1 cellular context compared by ENCODE assay signal in the genomic region with DNA sequence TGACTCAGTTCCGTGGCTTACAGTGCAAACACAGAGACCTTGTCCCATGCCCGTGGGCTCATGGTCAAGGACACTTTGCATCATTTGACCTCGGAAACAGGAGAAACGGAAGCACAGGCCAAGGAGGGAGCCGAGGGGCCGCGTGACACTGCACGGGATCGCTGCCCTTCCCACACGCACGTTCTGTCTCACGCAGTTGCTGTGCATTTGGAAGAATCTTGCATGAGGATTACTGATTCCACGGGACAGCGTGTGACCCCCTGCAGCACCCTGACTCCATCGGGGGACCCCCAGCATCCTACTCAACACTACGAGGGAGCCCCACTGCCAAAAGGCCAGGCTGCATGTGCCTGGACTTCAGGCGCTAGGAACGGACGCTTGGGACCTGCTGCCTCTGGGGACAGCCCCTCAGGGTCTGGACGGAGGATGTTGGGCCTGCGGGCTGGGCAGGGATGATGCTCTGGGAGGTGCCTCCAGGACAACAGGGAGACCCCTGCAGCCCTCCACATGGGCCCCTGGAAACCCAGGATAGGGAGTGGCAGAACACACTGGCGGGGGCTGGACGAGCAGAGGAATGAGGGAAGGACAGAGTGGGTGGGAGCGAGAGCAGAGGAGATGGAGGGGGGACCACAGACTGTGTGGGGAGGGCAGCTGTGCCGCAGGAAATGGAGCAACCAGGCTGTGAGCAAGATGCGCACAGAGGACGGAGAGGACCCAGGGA.
A peak's percentile ranks its signal among the peaks of the same experiment; 100 is the strongest.
TF ChIP-seq lines count a peak whose summit lies in the region.

No MANE protein-coding gene starts in this region.

TF ChIP-seq in HepG2, 621 proteins besides CTCF, POLR2A, EP300 and RAD21 (continued from another document and continues in another):
- TF ChIP-seq, protein P1, sequence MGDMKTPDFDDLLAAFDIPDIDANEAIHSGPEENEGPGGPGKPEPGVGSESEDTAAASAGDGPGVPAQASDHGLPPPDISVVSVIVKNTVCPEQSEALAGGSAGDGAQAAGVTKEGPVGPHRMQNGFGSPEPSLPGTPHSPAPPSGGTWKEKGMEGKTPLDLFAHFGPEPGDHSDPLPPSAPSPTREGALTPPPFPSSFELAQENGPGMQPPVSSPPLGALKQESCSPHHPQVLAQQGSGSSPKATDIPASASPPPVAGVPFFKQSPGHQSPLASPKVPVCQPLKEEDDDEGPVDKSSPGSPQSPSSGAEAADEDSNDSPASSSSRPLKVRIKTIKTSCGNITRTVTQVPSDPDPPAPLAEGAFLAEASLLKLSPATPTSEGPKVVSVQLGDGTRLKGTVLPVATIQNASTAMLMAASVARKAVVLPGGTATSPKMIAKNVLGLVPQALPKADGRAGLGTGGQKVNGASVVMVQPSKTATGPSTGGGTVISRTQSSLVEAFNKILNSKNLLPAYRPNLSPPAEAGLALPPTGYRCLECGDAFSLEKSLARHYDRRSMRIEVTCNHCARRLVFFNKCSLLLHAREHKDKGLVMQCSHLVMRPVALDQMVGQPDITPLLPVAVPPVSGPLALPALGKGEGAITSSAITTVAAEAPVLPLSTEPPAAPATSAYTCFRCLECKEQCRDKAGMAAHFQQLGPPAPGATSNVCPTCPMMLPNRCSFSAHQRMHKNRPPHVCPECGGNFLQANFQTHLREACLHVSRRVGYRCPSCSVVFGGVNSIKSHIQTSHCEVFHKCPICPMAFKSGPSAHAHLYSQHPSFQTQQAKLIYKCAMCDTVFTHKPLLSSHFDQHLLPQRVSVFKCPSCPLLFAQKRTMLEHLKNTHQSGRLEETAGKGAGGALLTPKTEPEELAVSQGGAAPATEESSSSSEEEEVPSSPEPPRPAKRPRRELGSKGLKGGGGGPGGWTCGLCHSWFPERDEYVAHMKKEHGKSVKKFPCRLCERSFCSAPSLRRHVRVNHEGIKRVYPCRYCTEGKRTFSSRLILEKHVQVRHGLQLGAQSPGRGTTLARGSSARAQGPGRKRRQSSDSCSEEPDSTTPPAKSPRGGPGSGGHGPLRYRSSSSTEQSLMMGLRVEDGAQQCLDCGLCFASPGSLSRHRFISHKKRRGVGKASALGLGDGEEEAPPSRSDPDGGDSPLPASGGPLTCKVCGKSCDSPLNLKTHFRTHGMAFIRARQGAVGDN (CRISPR knock-in tag; IDR thresholded peaks at IDR 0.05), result peak; percentile 91
- TF ChIP-seq, protein P2, sequence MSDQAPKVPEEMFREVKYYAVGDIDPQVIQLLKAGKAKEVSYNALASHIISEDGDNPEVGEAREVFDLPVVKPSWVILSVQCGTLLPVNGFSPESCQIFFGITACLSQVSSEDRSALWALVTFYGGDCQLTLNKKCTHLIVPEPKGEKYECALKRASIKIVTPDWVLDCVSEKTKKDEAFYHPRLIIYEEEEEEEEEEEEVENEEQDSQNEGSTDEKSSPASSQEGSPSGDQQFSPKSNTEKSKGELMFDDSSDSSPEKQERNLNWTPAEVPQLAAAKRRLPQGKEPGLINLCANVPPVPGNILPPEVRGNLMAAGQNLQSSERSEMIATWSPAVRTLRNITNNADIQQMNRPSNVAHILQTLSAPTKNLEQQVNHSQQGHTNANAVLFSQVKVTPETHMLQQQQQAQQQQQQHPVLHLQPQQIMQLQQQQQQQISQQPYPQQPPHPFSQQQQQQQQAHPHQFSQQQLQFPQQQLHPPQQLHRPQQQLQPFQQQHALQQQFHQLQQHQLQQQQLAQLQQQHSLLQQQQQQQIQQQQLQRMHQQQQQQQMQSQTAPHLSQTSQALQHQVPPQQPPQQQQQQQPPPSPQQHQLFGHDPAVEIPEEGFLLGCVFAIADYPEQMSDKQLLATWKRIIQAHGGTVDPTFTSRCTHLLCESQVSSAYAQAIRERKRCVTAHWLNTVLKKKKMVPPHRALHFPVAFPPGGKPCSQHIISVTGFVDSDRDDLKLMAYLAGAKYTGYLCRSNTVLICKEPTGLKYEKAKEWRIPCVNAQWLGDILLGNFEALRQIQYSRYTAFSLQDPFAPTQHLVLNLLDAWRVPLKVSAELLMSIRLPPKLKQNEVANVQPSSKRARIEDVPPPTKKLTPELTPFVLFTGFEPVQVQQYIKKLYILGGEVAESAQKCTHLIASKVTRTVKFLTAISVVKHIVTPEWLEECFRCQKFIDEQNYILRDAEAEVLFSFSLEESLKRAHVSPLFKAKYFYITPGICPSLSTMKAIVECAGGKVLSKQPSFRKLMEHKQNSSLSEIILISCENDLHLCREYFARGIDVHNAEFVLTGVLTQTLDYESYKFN (CRISPR knock-in tag; conservative IDR thresholded peaks at IDR 0.05), result peak; percentile 85
- TF ChIP-seq, protein P3, sequence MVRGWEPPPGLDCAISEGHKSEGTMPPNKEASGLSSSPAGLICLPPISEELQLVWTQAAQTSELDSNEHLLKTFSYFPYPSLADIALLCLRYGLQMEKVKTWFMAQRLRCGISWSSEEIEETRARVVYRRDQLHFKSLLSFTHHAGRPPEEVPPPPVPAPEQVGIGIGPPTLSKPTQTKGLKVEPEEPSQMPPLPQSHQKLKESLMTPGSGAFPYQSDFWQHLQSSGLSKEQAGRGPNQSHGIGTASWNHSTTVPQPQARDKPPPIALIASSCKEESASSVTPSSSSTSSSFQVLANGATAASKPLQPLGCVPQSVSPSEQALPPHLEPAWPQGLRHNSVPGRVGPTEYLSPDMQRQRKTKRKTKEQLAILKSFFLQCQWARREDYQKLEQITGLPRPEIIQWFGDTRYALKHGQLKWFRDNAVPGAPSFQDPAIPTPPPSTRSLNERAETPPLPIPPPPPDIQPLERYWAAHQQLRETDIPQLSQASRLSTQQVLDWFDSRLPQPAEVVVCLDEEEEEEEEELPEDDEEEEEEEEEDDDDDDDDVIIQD (CRISPR knock-in tag; IDR thresholded peaks at IDR 0.05; ENCODE audit: low read depth), result peak; percentile 30; the same call in 1 of the 2 replicates
- TF ChIP-seq SCMH1 (CRISPR knock-in tag; IDR thresholded peaks at IDR 0.05; ENCODE audit: borderline replicate concordance), result no peak
- TF ChIP-seq ZNF616 (CRISPR knock-in tag; IDR thresholded peaks at IDR 0.05; ENCODE audit: low read depth), result 0 out of 2 replicates have a peak, but pooled peaks have one; percentile 75
- TF ChIP-seq ZMYM2 (CRISPR knock-in tag; IDR thresholded peaks at IDR 0.05), result no peak
- peak; percentile 72 for TF ChIP-seq NCOA2 (CRISPR knock-in tag; IDR thresholded peaks at IDR 0.05)
- TF ChIP-seq DPF2 (CRISPR knock-in tag; IDR thresholded peaks at IDR 0.05; ENCODE audit: borderline replicate concordance, low read depth), result peak; percentile 61; the same call in 1 of the 2 replicates
- TF ChIP-seq ZNF761 (CRISPR knock-in tag; conservative IDR thresholded peaks at IDR 0.05), result peak; percentile 36; the same call in 1 of the 2 replicates
- TF ChIP-seq ZNF768 (CRISPR knock-in tag; IDR thresholded peaks at IDR 0.05), result no peak; the same call in 1 of the 2 replicates
- TF ChIP-seq NR2F1 (CRISPR knock-in tag; IDR thresholded peaks at IDR 0.05), result peak; percentile 68 to 90; a peak in 3 of 4 replicates
- TF ChIP-seq, protein P4, sequence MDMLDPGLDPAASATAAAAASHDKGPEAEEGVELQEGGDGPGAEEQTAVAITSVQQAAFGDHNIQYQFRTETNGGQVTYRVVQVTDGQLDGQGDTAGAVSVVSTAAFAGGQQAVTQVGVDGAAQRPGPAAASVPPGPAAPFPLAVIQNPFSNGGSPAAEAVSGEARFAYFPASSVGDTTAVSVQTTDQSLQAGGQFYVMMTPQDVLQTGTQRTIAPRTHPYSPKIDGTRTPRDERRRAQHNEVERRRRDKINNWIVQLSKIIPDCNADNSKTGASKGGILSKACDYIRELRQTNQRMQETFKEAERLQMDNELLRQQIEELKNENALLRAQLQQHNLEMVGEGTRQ (IDR thresholded peaks at IDR 0.05; ENCODE audit: low read depth, low read length), result no peak
- TF ChIP-seq, protein P4 (CRISPR knock-in tag; IDR thresholded peaks at IDR 0.05; ENCODE audit: borderline replicate concordance), result 0 out of 2 replicates have a peak, but pooled peaks have one; percentile 33
- TF ChIP-seq ZNF839 (CRISPR knock-in tag; IDR thresholded peaks at IDR 0.05; ENCODE audit: borderline replicate concordance), result no peak
- TF ChIP-seq, protein P5, sequence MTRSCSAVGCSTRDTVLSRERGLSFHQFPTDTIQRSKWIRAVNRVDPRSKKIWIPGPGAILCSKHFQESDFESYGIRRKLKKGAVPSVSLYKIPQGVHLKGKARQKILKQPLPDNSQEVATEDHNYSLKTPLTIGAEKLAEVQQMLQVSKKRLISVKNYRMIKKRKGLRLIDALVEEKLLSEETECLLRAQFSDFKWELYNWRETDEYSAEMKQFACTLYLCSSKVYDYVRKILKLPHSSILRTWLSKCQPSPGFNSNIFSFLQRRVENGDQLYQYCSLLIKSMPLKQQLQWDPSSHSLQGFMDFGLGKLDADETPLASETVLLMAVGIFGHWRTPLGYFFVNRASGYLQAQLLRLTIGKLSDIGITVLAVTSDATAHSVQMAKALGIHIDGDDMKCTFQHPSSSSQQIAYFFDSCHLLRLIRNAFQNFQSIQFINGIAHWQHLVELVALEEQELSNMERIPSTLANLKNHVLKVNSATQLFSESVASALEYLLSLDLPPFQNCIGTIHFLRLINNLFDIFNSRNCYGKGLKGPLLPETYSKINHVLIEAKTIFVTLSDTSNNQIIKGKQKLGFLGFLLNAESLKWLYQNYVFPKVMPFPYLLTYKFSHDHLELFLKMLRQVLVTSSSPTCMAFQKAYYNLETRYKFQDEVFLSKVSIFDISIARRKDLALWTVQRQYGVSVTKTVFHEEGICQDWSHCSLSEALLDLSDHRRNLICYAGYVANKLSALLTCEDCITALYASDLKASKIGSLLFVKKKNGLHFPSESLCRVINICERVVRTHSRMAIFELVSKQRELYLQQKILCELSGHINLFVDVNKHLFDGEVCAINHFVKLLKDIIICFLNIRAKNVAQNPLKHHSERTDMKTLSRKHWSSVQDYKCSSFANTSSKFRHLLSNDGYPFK (CRISPR knock-in tag; IDR thresholded peaks at IDR 0.05; ENCODE audit: borderline replicate concordance), result no peak
- TF ChIP-seq KLF6 (CRISPR knock-in tag; IDR thresholded peaks at IDR 0.05), result no peak
- TF ChIP-seq, protein P6, sequence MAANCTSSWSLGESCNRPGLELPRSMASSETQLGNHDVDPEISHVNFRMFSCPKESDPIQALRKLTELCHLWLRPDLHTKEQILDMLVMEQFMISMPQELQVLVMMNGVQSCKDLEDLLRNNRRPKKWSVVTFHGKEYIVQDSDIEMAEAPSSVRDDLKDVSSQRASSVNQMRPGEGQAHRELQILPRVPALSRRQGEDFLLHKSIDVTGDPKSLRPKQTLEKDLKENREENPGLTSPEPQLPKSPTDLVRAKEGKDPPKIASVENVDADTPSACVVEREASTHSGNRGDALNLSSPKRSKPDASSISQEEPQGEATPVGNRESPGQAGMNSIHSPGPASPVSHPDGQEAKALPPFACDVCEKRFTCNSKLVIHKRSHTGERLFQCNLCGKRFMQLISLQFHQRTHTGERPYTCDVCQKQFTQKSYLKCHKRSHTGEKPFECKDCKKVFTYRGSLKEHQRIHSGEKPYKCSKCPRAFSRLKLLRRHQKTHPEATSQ (CRISPR knock-in tag; IDR thresholded peaks at IDR 0.05; ENCODE audit: borderline replicate concordance), result no peak; the same call in 1 of the 2 replicates
- no peak for TF ChIP-seq ZNF703 (CRISPR knock-in tag; IDR thresholded peaks at IDR 0.05; ENCODE audit: borderline replicate concordance)
- TF ChIP-seq IRX3 (CRISPR knock-in tag; IDR thresholded peaks at IDR 0.05; ENCODE audit: borderline replicate concordance, low read depth), result no peak; the same call in 1 of the 2 replicates
- TF ChIP-seq KDM2A (CRISPR knock-in tag; IDR thresholded peaks at IDR 0.05; ENCODE audit: borderline replicate concordance, low read depth), result peak; percentile 44
- TF ChIP-seq AHR (CRISPR knock-in tag; IDR thresholded peaks at IDR 0.05), result 0 out of 2 replicates have a peak, but pooled peaks have one; percentile 64
- TF ChIP-seq HOXA3 (CRISPR knock-in tag; IDR thresholded peaks at IDR 0.05), result peak; percentile 65
- peak; percentile 4; the same call in 1 of the 2 replicates for TF ChIP-seq CEBPB (IDR thresholded peaks at IDR 0.05; ENCODE audit: borderline replicate concordance, low read depth, low read length)
- peak; percentile 62 for TF ChIP-seq ZFX (CRISPR knock-in tag; IDR thresholded peaks at IDR 0.05; ENCODE audit: low read depth)
